14 cellular contexts compared by ENCODE assay signal in the genomic region with DNA sequence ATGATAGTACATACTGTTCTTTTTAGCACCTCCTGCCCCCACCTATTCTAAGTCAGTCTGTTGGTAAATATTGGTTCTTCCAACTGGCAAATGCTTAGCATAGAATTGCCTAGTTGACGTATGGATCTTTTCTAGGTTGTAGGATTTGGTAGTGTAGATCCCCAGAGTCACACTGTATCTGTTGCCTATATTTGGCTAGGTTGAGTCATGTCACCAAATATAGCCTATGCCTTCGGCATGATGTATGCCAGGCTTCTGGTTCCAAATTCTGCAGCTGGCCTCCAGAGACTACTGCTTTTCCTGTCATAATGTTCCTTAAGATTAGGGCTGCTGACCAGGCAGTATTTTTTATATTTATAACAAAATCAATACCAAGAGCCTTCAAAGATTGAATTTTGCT. TPM values are rescaled to one million over a fixed set of nuclear protein-coding genes. Genes with fewer than 3 reads are reported as not detected.
DNase-seq lines count a peak whose midpoint lies in the region; ATAC-seq and TF ChIP-seq lines count a peak whose summit lies in the region.
"Had no signal": no experiment of that assay in that cellular context is flagged by ENCODE, and none has a peak within 500 bp of the region (broad histone marks: within the 10 kb centered on the region; RNA-seq: fewer than 3 reads in every experiment).

No MANE protein-coding gene starts in this region.

- no peaks in the 10 kb centered on the region for H3K9me3 Mint-ChIP-seq in WTC11
- H3K9me3 Mint-ChIP-seq: effector memory CD8-positive, alpha-beta T cell had no signal

- no peak overlapping the region for H3K4me3 Mint-ChIP-seq in WTC11
- H3K4me3 Mint-ChIP-seq: effector memory CD8-positive, alpha-beta T cell had no signal

- in situ Hi-C loops in brain microvascular endothelial cell (cut with HindIII; ENCODE audit: low pct_ligation_motif_present, low sequenced_read_pairs) = loop anchor here (25.0 kb wide), 1 partner anchor 289 kb away; no protein-coding TSS in a partner anchor

- H3K9me3 ChIP-seq in MG63 = no peaks in the 10 kb centered on the region
- no peaks in the 10 kb centered on the region for H3K9me3 ChIP-seq in left ventricle myocardium inferior (replicated peaks)
- no peaks in the 10 kb centered on the region for H3K9me3 ChIP-seq in stomach
- H3K9me3 ChIP-seq: neutrophil had no signal

- ATAC-seq in HG03139 (IDR thresholded peaks at IDR 0.05; ENCODE audit: unreplicated experiment) (no peak), GM21737 (IDR thresholded peaks at IDR 0.05; ENCODE audit: unreplicated experiment) (no peak), WTC11 (no peak)
- ATAC-seq: effector memory CD8-positive, alpha-beta T cell had no signal

- POLR2A ChIA-PET in WTC11 (lab: Charles Lee) = no interaction called here

- CTCF ChIA-PET in WTC11 (lab: Charles Lee) = interaction anchor here (1.1 to 2.4 kb wide), 15 partner anchors 9 to 205 kb away, joined by 3 to 35 read pairs (median 9); no protein-coding TSS in a partner anchor

- no peaks in the 10 kb centered on the region for H3K36me3 ChIP-seq in MG63
- H3K36me3 ChIP-seq in brain microvascular endothelial cell (replicated peaks) = no peaks in the 10 kb centered on the region
- peaks cover 11% of the 10 kb centered on the region for H3K36me3 ChIP-seq in left ventricle myocardium inferior
- H3K36me3 ChIP-seq in stomach = peaks cover 0 to 13% (median 4%) of the 10 kb centered on the region in 4 donors

- DNase-seq in MG63 = peak; percentile 56
- peak; percentile 38 for DNase-seq in brain microvascular endothelial cell
- DNase-seq in left ventricle myocardium inferior = no peak
- DNase-seq in stomach = no peak
- no peak for DNase-seq in NCI-H524 (lab: John Stamatoyannopoulos, UW)
- DNase-seq in WTC11 (ENCODE audit: low spot score) = no peak
- DNase-seq: activated CD4-positive, CD25-positive, alpha-beta regulatory T cell treated with anti-CD3 and anti-CD28 coated beads, Interleukin-2, amount 50 U/mL, for 72 hours; effector memory CD8-positive, alpha-beta T cell; islet precursor cell; SIG-M5; stimulated activated CD4-positive, alpha-beta T cell treated with anti-CD3 and anti-CD28 coated beads, Interleukin-4, amount 100 ng/mL, for 1 hour had no signal

- intact Hi-C loops in left ventricle myocardium inferior (cut with micrococcal nuclease) (no loop called here), stomach (cut with DNase I; ENCODE audit: low total_unique reads) (no loop called here)

- no peak overlapping the region for H3K27ac Mint-ChIP-seq in WTC11
- H3K27ac Mint-ChIP-seq: effector memory CD8-positive, alpha-beta T cell had no signal

- no peaks in the 10 kb centered on the region for H3K27me3 Mint-ChIP-seq in WTC11 (ENCODE audit: low read depth)
- H3K27me3 Mint-ChIP-seq: effector memory CD8-positive, alpha-beta T cell had no signal

- H3K4me1 ChIP-seq in left ventricle myocardium inferior (peaks cover 99% of the 10 kb centered on the region), stomach (peaks cover 29 to 90% (median 61%) of the 10 kb centered on the region in 4 donors)

- H3K4me3 ChIP-seq in MG63 (no peak overlapping the region), brain microvascular endothelial cell (ENCODE audit: low read depth, low read length) (no peak overlapping the region), left ventricle myocardium inferior (peak overlapping the region; percentile 43), stomach (no peak overlapping the region)

- WGBS in stomach, 5 donors = 24 to 45% (median 28%) methylated on average over 2 of the region's 2 CpGs

- no peaks in the 10 kb centered on the region for H3K36me3 Mint-ChIP-seq in WTC11

- no peak for TF ChIP-seq EP300 in stomach (IDR thresholded peaks at IDR 0.05)

- H3K27ac ChIP-seq in brain microvascular endothelial cell (no peak overlapping the region), left ventricle myocardium inferior (replicated peaks) (peak overlapping the region; percentile 87), stomach (peak overlapping the region in 4 of 5 donors; percentile 47 to 88 (median 66))

- no peaks in the 10 kb centered on the region for H3K27me3 ChIP-seq in MG63
- no peaks in the 10 kb centered on the region for H3K27me3 ChIP-seq in brain microvascular endothelial cell (replicated peaks)
- no peaks in the 10 kb centered on the region for H3K27me3 ChIP-seq in left ventricle myocardium inferior (ENCODE audit: low read depth)
- no peaks in the 10 kb centered on the region for H3K27me3 ChIP-seq in stomach
- H3K27me3 ChIP-seq: neutrophil had no signal

- peaks cover 29% of the 10 kb centered on the region for H3K4me1 Mint-ChIP-seq in WTC11

- TF ChIP-seq CTCF in brain microvascular endothelial cell (IDR thresholded peaks at IDR 0.05; ENCODE audit: low read depth, low read length, missing control alignments) (no peak), left ventricle myocardium inferior (IDR thresholded peaks at IDR 0.05; ENCODE audit: borderline replicate concordance) (no peak), stomach (IDR thresholded peaks at IDR 0.05) (no peak), WTC11 (IDR thresholded peaks at IDR 0.05) (no peak)

- TF ChIP-seq POLR2A in stomach (IDR thresholded peaks at IDR 0.05) = no peak

TF ChIP-seq in WTC11, 78 proteins besides CTCF, POLR2A, EP300 and RAD21 (continues in another document):
- TF ChIP-seq, protein P1, sequence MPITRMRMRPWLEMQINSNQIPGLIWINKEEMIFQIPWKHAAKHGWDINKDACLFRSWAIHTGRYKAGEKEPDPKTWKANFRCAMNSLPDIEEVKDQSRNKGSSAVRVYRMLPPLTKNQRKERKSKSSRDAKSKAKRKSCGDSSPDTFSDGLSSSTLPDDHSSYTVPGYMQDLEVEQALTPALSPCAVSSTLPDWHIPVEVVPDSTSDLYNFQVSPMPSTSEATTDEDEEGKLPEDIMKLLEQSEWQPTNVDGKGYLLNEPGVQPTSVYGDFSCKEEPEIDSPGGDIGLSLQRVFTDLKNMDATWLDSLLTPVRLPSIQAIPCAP (CRISPR knock-in tag; IDR thresholded peaks at IDR 0.05) = no peak
- TF ChIP-seq TCF7 (CRISPR knock-in tag; IDR thresholded peaks at IDR 0.05; ENCODE audit: low read depth) (no peak), MYBL2 (CRISPR knock-in tag; IDR thresholded peaks at IDR 0.05) (no peak), CBFB (CRISPR knock-in tag; IDR thresholded peaks at IDR 0.05; ENCODE audit: low read depth) (no peak), SMAD4 (CRISPR knock-in tag; IDR thresholded peaks at IDR 0.05) (no peak), ATF2 (CRISPR knock-in tag; IDR thresholded peaks at IDR 0.05; ENCODE audit: borderline replicate concordance, low read depth) (no peak), GTF2I (CRISPR knock-in tag; conservative IDR thresholded peaks at IDR 0.05) (no peak), ZNF396 (CRISPR knock-in tag; IDR thresholded peaks at IDR 0.05; ENCODE audit: borderline replicate concordance) (no peak), ZNF232 (CRISPR knock-in tag; IDR thresholded peaks at IDR 0.05) (no peak), TP53 (CRISPR knock-in tag; IDR thresholded peaks at IDR 0.05) (no peak), HMGA2 (CRISPR knock-in tag; IDR thresholded peaks at IDR 0.05) (no peak), OVOL2 (CRISPR knock-in tag; IDR thresholded peaks at IDR 0.05; ENCODE audit: borderline replicate concordance) (no peak), ZNF416 (CRISPR knock-in tag; IDR thresholded peaks at IDR 0.05) (no peak)
- TF ChIP-seq, protein P2, sequence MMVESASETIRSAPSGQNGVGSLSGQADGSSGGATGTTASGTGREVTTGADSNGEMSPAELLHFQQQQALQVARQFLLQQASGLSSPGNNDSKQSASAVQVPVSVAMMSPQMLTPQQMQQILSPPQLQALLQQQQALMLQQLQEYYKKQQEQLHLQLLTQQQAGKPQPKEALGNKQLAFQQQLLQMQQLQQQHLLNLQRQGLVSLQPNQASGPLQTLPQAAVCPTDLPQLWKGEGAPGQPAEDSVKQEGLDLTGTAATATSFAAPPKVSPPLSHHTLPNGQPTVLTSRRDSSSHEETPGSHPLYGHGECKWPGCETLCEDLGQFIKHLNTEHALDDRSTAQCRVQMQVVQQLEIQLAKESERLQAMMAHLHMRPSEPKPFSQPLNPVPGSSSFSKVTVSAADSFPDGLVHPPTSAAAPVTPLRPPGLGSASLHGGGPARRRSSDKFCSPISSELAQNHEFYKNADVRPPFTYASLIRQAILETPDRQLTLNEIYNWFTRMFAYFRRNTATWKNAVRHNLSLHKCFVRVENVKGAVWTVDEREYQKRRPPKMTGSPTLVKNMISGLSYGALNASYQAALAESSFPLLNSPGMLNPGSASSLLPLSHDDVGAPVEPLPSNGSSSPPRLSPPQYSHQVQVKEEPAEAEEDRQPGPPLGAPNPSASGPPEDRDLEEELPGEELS (CRISPR knock-in tag; IDR thresholded peaks at IDR 0.05) = no peak
- TF ChIP-seq, protein P3, sequence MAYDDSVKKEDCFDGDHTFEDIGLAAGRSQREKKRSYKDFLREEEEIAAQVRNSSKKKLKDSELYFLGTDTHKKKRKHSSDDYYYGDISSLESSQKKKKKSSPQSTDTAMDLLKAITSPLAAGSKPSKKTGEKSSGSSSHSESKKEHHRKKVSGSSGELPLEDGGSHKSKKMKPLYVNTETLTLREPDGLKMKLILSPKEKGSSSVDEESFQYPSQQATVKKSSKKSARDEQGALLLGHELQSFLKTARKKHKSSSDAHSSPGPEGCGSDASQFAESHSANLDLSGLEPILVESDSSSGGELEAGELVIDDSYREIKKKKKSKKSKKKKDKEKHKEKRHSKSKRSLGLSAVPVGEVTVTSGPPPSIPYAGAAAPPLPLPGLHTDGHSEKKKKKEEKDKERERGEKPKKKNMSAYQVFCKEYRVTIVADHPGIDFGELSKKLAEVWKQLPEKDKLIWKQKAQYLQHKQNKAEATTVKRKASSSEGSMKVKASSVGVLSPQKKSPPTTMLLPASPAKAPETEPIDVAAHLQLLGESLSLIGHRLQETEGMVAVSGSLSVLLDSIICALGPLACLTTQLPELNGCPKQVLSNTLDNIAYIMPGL (CRISPR knock-in tag; IDR thresholded peaks at IDR 0.05) = no peak

RNA-seq across cellular contexts. Expression of gene CPEB4, which starts 38.2 kb away (rescaled TPM):
- total RNA-seq in MG63 (2014; rRNA removed; shearing (Covaris generic); ENCODE audit: low replicate concordance) = 2.4 and 3.6 TPM in 2 replicates
- total RNA-seq in left ventricle myocardium inferior (136 TPM), stomach (100 to 1,000 TPM in 1 of 5 donors, 10 to 100 TPM in 3, 1 to 10 TPM in 1; 6.7 to 115 (median 61.0) TPM), WTC11 (2021) (9.1 to 12.7 TPM (median 9.2 TPM) in 3 replicates)
- polyA plus RNA-seq in stomach = 10 to 100 TPM in 1 of 3 donors, 1 to 10 TPM in 2; 3.5 to 14.5 (median 8.3) TPM

Comparison
In these comparisons a context has a peak if more than half of its experiments do, and no peak if none do; other contexts are left out.
1. DNase-seq: peak in MG63 (single experiment) and brain microvascular endothelial cell (single experiment); none in left ventricle myocardium inferior (single experiment), stomach (single experiment), NCI-H524 (0 of 2) and WTC11 (single experiment).